In the genomic region with DNA sequence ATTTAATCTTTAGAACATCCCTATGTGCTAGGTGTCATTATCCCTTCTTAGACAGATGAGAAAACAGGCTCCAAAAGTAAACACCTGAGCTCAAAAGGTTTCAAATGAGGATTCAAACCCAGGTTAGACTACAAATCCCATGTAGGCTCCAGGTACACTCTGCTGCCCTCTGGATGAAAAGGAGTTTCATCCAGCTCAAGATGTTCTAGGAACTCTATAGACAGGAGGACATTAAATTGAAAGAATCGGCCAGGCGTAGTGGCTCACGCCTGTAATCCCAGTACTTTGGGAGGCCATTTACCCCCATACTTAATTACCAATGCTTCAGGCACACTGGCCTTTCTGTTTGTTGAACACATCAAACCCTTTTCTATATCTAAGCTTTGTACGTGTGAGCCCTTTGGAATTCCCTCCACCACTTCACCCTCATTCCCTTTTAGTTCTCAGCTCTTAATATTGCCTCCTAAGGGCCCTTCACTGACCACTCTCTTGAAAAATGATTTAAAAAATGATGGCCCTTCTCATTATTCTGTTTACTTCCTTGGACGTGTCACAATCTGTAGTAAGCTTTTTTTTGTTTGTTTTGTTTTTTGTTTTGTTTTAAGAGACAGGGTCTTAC, we compare ENCODE assay signal across 29 cellular contexts. TPM values are rescaled to one million over a fixed set of nuclear protein-coding genes. Genes with fewer than 3 reads are reported as not detected.
DNase-seq lines count a peak whose midpoint lies in the region; ATAC-seq and TF ChIP-seq lines count a peak whose summit lies in the region.
"Had no signal": no experiment of that assay in that cellular context is flagged by ENCODE, and none has a peak within 500 bp of the region (broad histone marks: within the 10 kb centered on the region; RNA-seq: fewer than 3 reads in every experiment).

No MANE protein-coding gene starts in this region.

- H2AFZ ChIP-seq in KMS-11 (ENCODE audit: low read depth), result no peak overlapping the region

- peak overlapping the region; percentile 25; the same call in 1 of the 2 replicates for H3K27ac ChIP-seq in KMS-11
- H3K27ac ChIP-seq in coronary artery, result peak overlapping the region; percentile 74 to 85
- H3K27ac ChIP-seq in tibial artery, result peak overlapping the region; percentile 74 to 75
- no peak overlapping the region for H3K27ac ChIP-seq in Peyer's patch

- peaks cover 40% of the 10 kb centered on the region for H3K4me1 Mint-ChIP-seq in activated T-cell treated with anti-CD3 and anti-CD28 coated beads, Interleukin-2, amount 50 U/mL, for 72 hours (ENCODE audit: low read depth)
- peaks cover 42% of the 10 kb centered on the region for H3K4me1 Mint-ChIP-seq in activated T-cell treated with anti-CD3 and anti-CD28 coated beads, Interleukin-2, amount 50 U/mL, for 24 hours (ENCODE audit: low read depth)

- no peaks in the 10 kb centered on the region for H4K20me1 ChIP-seq in KMS-11 (ENCODE audit: insufficient read depth)

- H3K27me3 ChIP-seq in KMS-11 (ENCODE audit: insufficient read depth, low read depth), result no peaks in the 10 kb centered on the region
- no peaks in the 10 kb centered on the region for H3K27me3 ChIP-seq in tibial artery
- no peaks in the 10 kb centered on the region for H3K27me3 ChIP-seq in Peyer's patch

- DNase-seq in activated T-cell treated with anti-CD3 and anti-CD28 coated beads, Interleukin-2, amount 50 U/mL, for 72 hours, result no peak
- no peak for DNase-seq in activated T-cell treated with anti-CD3 and anti-CD28 coated beads, Interleukin-2, amount 50 U/mL, for 24 hours
- DNase-seq in coronary artery (ENCODE audit: low spot score) (no peak), tibial artery (no peak), NCI-H510A (lab: John Stamatoyannopoulos, UW) (no peak), Peyer's patch (no peak)
- DNase-seq: activated CD4-positive, CD25-positive, alpha-beta regulatory T cell treated with anti-CD3 and anti-CD28 coated beads, Interleukin-2, amount 50 U/mL, for 72 hours; activated CD8-positive, alpha-beta T cell treated with anti-CD3 and anti-CD28 coated beads, Interleukin-2, amount 10 ng/mL, durations not matched to agents 7 days and 5 days; activated gamma-delta T cell; activated T-cell treated with anti-CD3 and anti-CD28 coated beads for 4 hours; C1 segment of cervical spinal cord; effector CD4-positive, alpha-beta T cell; erythroblast; foreskin melanocyte; HCEC 1CT; hypothalamus; IMR-90; NCI-H1105 treated with DMSO at 0.1 percent for 48 hours; NCI-H2081 treated with DMSO at 0.1 percent for 48 hours; NCI-H526 treated with DMSO at 0.1 percent for 48 hours; OCI-M1; retina; SHP77 treated with DMSO at 0.1 percent for 48 hours; substantia nigra; SW 1271 had no signal

- no peaks in the 10 kb centered on the region for H3K9me3 Mint-ChIP-seq in activated T-cell treated with anti-CD3 and anti-CD28 coated beads, Interleukin-2, amount 50 U/mL, for 72 hours
- H3K9me3 Mint-ChIP-seq in activated T-cell treated with anti-CD3 and anti-CD28 coated beads, Interleukin-2, amount 50 U/mL, for 24 hours, result no peaks in the 10 kb centered on the region
- H3K9me3 Mint-ChIP-seq: natural killer cell treated with Interleukin-12 subunit alpha and Interleukin-12 subunit beta and Interleukin-15 and Interleukin-18, amount 100 ng/mL, for 72 hours; stimulated activated effector memory CD8-positive, alpha-beta T cell treated with anti-CD3 and anti-CD28 coated beads, Interleukin-12 subunit alpha, Interleukin-12 subunit beta, amount 100 ng/mL, for 72 hours had no signal

- H3K4me1 ChIP-seq in KMS-11 (ENCODE audit: low read depth, poor library complexity, severe bottlenecking) (peaks cover 50% of the 10 kb centered on the region), tibial artery (peaks cover 0 to 44% (median 21%) of the 10 kb centered on the region in 4 donors), Peyer's patch (no peaks in the 10 kb centered on the region)

- peak overlapping the region; percentile 12 for H3K27ac Mint-ChIP-seq in activated T-cell treated with anti-CD3 and anti-CD28 coated beads, Interleukin-2, amount 50 U/mL, for 72 hours
- H3K27ac Mint-ChIP-seq in activated T-cell treated with anti-CD3 and anti-CD28 coated beads, Interleukin-2, amount 50 U/mL, for 24 hours, result no peak overlapping the region
- H3K27ac Mint-ChIP-seq: activated CD8-positive, alpha-beta T cell treated with anti-CD3 and anti-CD28 coated beads, Interleukin-2, amount 10 ng/mL, durations not matched to agents 7 days and 5 days; natural killer cell treated with Interleukin-12 subunit alpha and Interleukin-12 subunit beta and Interleukin-15 and Interleukin-18, amount 100 ng/mL, for 72 hours; stimulated activated effector memory CD8-positive, alpha-beta T cell treated with anti-CD3 and anti-CD28 coated beads, Interleukin-12 subunit alpha, Interleukin-12 subunit beta, amount 100 ng/mL, for 72 hours had no signal

- H3K36me3 ChIP-seq in KMS-11 (ENCODE audit: insufficient read depth) (no peaks in the 10 kb centered on the region), tibial artery (no peaks in the 10 kb centered on the region), Peyer's patch (no peaks in the 10 kb centered on the region)

- no peak for TF ChIP-seq POLR2A in Peyer's patch (IDR thresholded peaks at IDR 0.05)

- peaks cover 1 to 2% of the 10 kb centered on the region in 2 donors for H3K36me3 Mint-ChIP-seq in activated T-cell treated with anti-CD3 and anti-CD28 coated beads, Interleukin-2, amount 50 U/mL, for 72 hours (ENCODE audit: insufficient read depth in 2 of 2)
- peaks cover 39% of the 10 kb centered on the region for H3K36me3 Mint-ChIP-seq in activated T-cell treated with anti-CD3 and anti-CD28 coated beads, Interleukin-2, amount 50 U/mL, for 24 hours (ENCODE audit: low read depth)
- H3K36me3 Mint-ChIP-seq: natural killer cell treated with Interleukin-12 subunit alpha and Interleukin-12 subunit beta and Interleukin-15 and Interleukin-18, amount 100 ng/mL, for 72 hours had no signal

- peak overlapping the region; percentile 58 for H3K4me2 ChIP-seq in KMS-11
- H3K4me2 ChIP-seq: smooth muscle cell had no signal

- no peaks in the 10 kb centered on the region for H3K27me3 Mint-ChIP-seq in activated T-cell treated with anti-CD3 and anti-CD28 coated beads, Interleukin-2, amount 50 U/mL, for 72 hours (ENCODE audit: low read depth)
- H3K27me3 Mint-ChIP-seq in activated T-cell treated with anti-CD3 and anti-CD28 coated beads, Interleukin-2, amount 50 U/mL, for 24 hours, result no peaks in the 10 kb centered on the region
- H3K27me3 Mint-ChIP-seq: natural killer cell treated with Interleukin-12 subunit alpha and Interleukin-12 subunit beta and Interleukin-15 and Interleukin-18, amount 100 ng/mL, for 72 hours had no signal

- no peak for ATAC-seq in activated T-cell treated with anti-CD3 and anti-CD28 coated beads, Interleukin-2, amount 50 U/mL, for 72 hours (replicated peaks in 1 of 2)
- ATAC-seq: activated CD8-positive, alpha-beta T cell treated with anti-CD3 and anti-CD28 coated beads, Interleukin-2, amount 10 ng/mL, durations not matched to agents 7 days and 5 days; natural killer cell treated with Interleukin-12 subunit alpha and Interleukin-12 subunit beta and Interleukin-15 and Interleukin-18, amount 100 ng/mL, for 72 hours had no signal

- no peaks in the 10 kb centered on the region for H3K9me3 ChIP-seq in tibial artery
- no peaks in the 10 kb centered on the region for H3K9me3 ChIP-seq in Peyer's patch

- H3K79me2 ChIP-seq in KMS-11 (ENCODE audit: insufficient read depth, low read depth), result peaks cover 8% of the 10 kb centered on the region; the same call in 1 of the 2 replicates

- H3K4me3 Mint-ChIP-seq in activated T-cell treated with anti-CD3 and anti-CD28 coated beads, Interleukin-2, amount 50 U/mL, for 72 hours, result no peak overlapping the region
- no peak overlapping the region for H3K4me3 Mint-ChIP-seq in activated T-cell treated with anti-CD3 and anti-CD28 coated beads, Interleukin-2, amount 50 U/mL, for 24 hours
- H3K4me3 Mint-ChIP-seq: activated CD8-positive, alpha-beta T cell treated with anti-CD3 and anti-CD28 coated beads, Interleukin-2, amount 10 ng/mL, durations not matched to agents 7 days and 5 days; natural killer cell treated with Interleukin-12 subunit alpha and Interleukin-12 subunit beta and Interleukin-15 and Interleukin-18, amount 100 ng/mL, for 72 hours; stimulated activated effector memory CD8-positive, alpha-beta T cell treated with anti-CD3 and anti-CD28 coated beads, Interleukin-12 subunit alpha, Interleukin-12 subunit beta, amount 100 ng/mL, for 72 hours had no signal

- H3K9ac ChIP-seq in KMS-11, result no peak overlapping the region

- intact Hi-C loops in tibial artery (cut with DNase I; ENCODE audit: low total_unique reads), result loop anchor here (5.0 kb wide), 1 partner anchor 39 kb away; the partner anchor contains the start of gene HAT1

- peak overlapping the region; percentile 1 for H3K4me3 ChIP-seq in KMS-11 (IDR thresholded peaks at IDR 0.05; ENCODE audit: insufficient read depth, low read depth, low read length)
- no peak overlapping the region for H3K4me3 ChIP-seq in coronary artery
- no peak overlapping the region for H3K4me3 ChIP-seq in tibial artery
- H3K4me3 ChIP-seq in Peyer's patch, result no peak overlapping the region
- H3K4me3 ChIP-seq: smooth muscle cell had no signal

- TF ChIP-seq CTCF in KMS-11 (conservative IDR thresholded peaks at IDR 0.05; ENCODE audit: low read depth, low read length), result no peak
- no peak for TF ChIP-seq CTCF in coronary artery (IDR thresholded peaks at IDR 0.05)
- no peak for TF ChIP-seq CTCF in tibial artery (IDR thresholded peaks at IDR 0.05)
- no peak for TF ChIP-seq CTCF in Peyer's patch (IDR thresholded peaks at IDR 0.05)

RNA-seq across cellular contexts. Expression of gene SLC25A12, which starts 10.7 kb away (rescaled TPM):
- total RNA-seq in activated T-cell treated with anti-CD3 and anti-CD28 coated beads, Interleukin-2, amount 50 U/mL, for 72 hours, result 10 to 100 TPM; 27.4 to 36.4 TPM
- 10 to 100 TPM in 3 of 4 donors, 1 to 10 TPM in 1; 9.6 to 18.2 (median 14.6) TPM for total RNA-seq in Peyer's patch

RNA-seq across cellular contexts. Expression of gene HAT1, which starts 38.9 kb away (rescaled TPM):
- total RNA-seq in activated T-cell treated with anti-CD3 and anti-CD28 coated beads, Interleukin-2, amount 50 U/mL, for 72 hours, result 10 to 100 TPM; 46.9 to 52.5 TPM
- total RNA-seq in Peyer's patch, result 10 to 100 TPM in 3 of 4 donors, 1 to 10 TPM in 1; 8.7 to 19.0 (median 12.3) TPM

Comparison
In these comparisons a context has a peak if more than half of its experiments do, and no peak if none do; other contexts are left out.
1. H3K27ac ChIP-seq: peak in KMS-11 (single experiment), coronary artery (2 of 2) and tibial artery (2 of 2); none in Peyer's patch (0 of 4).